Comparison of ENCODE assay signal across 8 cellular contexts in genomic region chr7:31782411-31782991, GRCh38.
DNase-seq lines count a peak whose midpoint lies in the region; ATAC-seq, FAIRE-seq and TF ChIP-seq lines count a peak whose summit lies in the region.

No MANE protein-coding gene starts in this region.

- peak; percentile 65 to 72 (median 66) for TF ChIP-seq CTCF in K562 (IDR thresholded peaks at IDR 0.05 in 2 of 3, conservative IDR thresholded peaks at IDR 0.05 in 1 of 3; ENCODE audit: insufficient read depth in 2 of 3, low read depth in 1 of 3, low read length in 3 of 3)
- peak; percentile 59 to 73 (median 69) for TF ChIP-seq CTCF in transverse colon (IDR thresholded peaks at IDR 0.05)

- no TSS peak for BruUV-seq in K562 (replicated peaks; lab: Mats Ljungman, UMichigan)

- POLR2A ChIA-PET in K562 (lab: Yijun Ruan, JAX), result interaction anchor here (0.9 kb wide), 1 partner anchor 10 kb away, joined by 3 read pairs; no protein-coding TSS in a partner anchor

- H3K27me3 ChIP-seq in K562 (ENCODE audit: control insufficient read depth in 2 of 2, insufficient read depth in 2 of 2, low read length in 2 of 2), result no peaks in the 10 kb centered on the region
- no peaks in the 10 kb centered on the region for H3K27me3 ChIP-seq in transverse colon

- intact Hi-C loops in K562 (cut with micrococcal nuclease) (no loop called here), transverse colon (cut with DNase I; ENCODE audit: low total_unique reads) (no loop called here)

- no peak overlapping the region for H3K4me2 ChIP-seq in K562 (ENCODE audit: insufficient read depth, low read length)

- TF ChIP-seq EP300 in K562 (IDR thresholded peaks at IDR 0.05; ENCODE audit: low read length) (no peak), transverse colon (IDR thresholded peaks at IDR 0.05; ENCODE audit: low read depth) (no peak)

- in situ Hi-C loops in K562 (cut with MboI), result no loop called here
- in situ Hi-C loops in transverse colon (cut with MboI; ENCODE audit: low pct_ligation_motif_present in 1 of 4, low pct_unique_long_range_greater_than_20kb in 1 of 4, low sequenced_read_pairs in 3 of 4), result no loop called here

- CTCF ChIA-PET in K562 (lab: Yijun Ruan, JAX; ENCODE audit: low intra/inter-chr PET ratio), result no interaction called here

- H3K27ac ChIP-seq in K562 (ENCODE audit: extremely low read depth, low read depth, low read length), result no peak overlapping the region
- no peak overlapping the region for H3K27ac ChIP-seq in transverse colon

- 2% methylated on average over 7 of the region's 7 CpGs for WGBS in K562 (ENCODE audit: insufficient coverage, low coverage, missing lambda C conversion rate)
- 39 to 45% methylated on average over 6 to 7 of the region's 7 CpGs for WGBS in transverse colon (ENCODE audit: low coverage in 1 of 2), 2 donors

- no peaks in the 10 kb centered on the region for H4K20me1 ChIP-seq in K562 (replicated peaks; ENCODE audit: control insufficient read depth, insufficient read depth, low read length)

- H3K79me2 ChIP-seq in K562 (ENCODE audit: control insufficient read depth, insufficient read depth, low read length), result no peaks in the 10 kb centered on the region

- H2AFZ ChIP-seq in K562 (ENCODE audit: low read depth, low read length), result no peak overlapping the region

- peak; percentile 80 for FAIRE-seq in K562 (lab: Jason Lieb, UNC)

- no peak overlapping the region for H3K9ac ChIP-seq in K562 (ENCODE audit: insufficient read depth in 1 of 2, low read depth in 2 of 2, low read length in 2 of 2)

- TF ChIP-seq POLR2A in K562 (conservative IDR thresholded peaks at IDR 0.05), result no peak
- TF ChIP-seq POLR2A in transverse colon (IDR thresholded peaks at IDR 0.05), result no peak

- no peak overlapping the region for H3K4me3 ChIP-seq in K562
- no peak overlapping the region for H3K4me3 ChIP-seq in transverse colon

- H3K9me1 ChIP-seq in K562 (ENCODE audit: control insufficient read depth, insufficient read depth, low read length), result no peaks in the 10 kb centered on the region

- no peaks in the 10 kb centered on the region for H3K4me1 ChIP-seq in K562 (replicated peaks in 1 of 2; ENCODE audit: control insufficient read depth in 2 of 2, insufficient read depth in 2 of 2, low read length in 2 of 2)
- no peaks in the 10 kb centered on the region for H3K4me1 ChIP-seq in transverse colon

- H3K36me3 ChIP-seq in K562 (ENCODE audit: control insufficient read depth, insufficient read depth, low read length), result no peaks in the 10 kb centered on the region
- no peaks in the 10 kb centered on the region for H3K36me3 ChIP-seq in transverse colon

- DNase-seq in DMS53 (lab: John Stamatoyannopoulos, UW), result peak; percentile 93
- DNase-seq in NCI-H510A (lab: John Stamatoyannopoulos, UW), result peak; percentile 26
- peak; percentile 52 to 61 (median 56) for DNase-seq in K562 (ENCODE audit: extremely low read depth in 1 of 4, low spot score in 3 of 4)
- DNase-seq in iris pigment epithelial cell (ENCODE audit: low read depth), result peak; percentile 56
- no peak for DNase-seq in transverse colon
- DNase-seq in activated naive CD4-positive, alpha-beta T cell (lab: John Stamatoyannopoulos, UW), result no peak

- no peaks in the 10 kb centered on the region for H3K9me3 ChIP-seq in K562 (replicated peaks; ENCODE audit: control insufficient read depth, insufficient read depth, low read depth, low read length)
- no peaks in the 10 kb centered on the region for H3K9me3 ChIP-seq in transverse colon

- peak; percentile 90 for ATAC-seq in GM19395 (IDR thresholded peaks at IDR 0.05; ENCODE audit: unreplicated experiment)
- peak; percentile 92 for ATAC-seq in HG03439 (IDR thresholded peaks at IDR 0.05; ENCODE audit: unreplicated experiment)
- peak; percentile 89 for ATAC-seq in K562

- TF ChIP-seq RAD21 in K562 (CRISPR knock-in tag; conservative IDR thresholded peaks at IDR 0.05 in 1 of 2, IDR thresholded peaks at IDR 0.05 in 1 of 2), result peak in 1 of 2 experiments; percentile 46; a peak in 2 of 4 replicates

TF ChIP-seq in K562, 482 proteins besides CTCF, POLR2A, EP300 and RAD21:
- TF ChIP-seq RFX5 (IDR thresholded peaks at IDR 0.05; ENCODE audit: low read depth, low read length) (no peak), TAL1 (IDR thresholded peaks at IDR 0.05) (no peak), RBM25 (IDR thresholded peaks at IDR 0.05; ENCODE audit: low read depth, low read length, severe bottlenecking) (no peak), ZBTB8A (IDR thresholded peaks at IDR 0.05; ENCODE audit: partially characterized antibody) (no peak), ZNF12 (CRISPR knock-in tag; IDR thresholded peaks at IDR 0.05) (no peak), ELK1 (CRISPR knock-in tag; IDR thresholded peaks at IDR 0.05) (no peak), ZNF174 (CRISPR knock-in tag; IDR thresholded peaks at IDR 0.05) (no peak), TAF9B (IDR thresholded peaks at IDR 0.05; ENCODE audit: partially characterized antibody) (no peak), C11orf30 (IDR thresholded peaks at IDR 0.05; ENCODE audit: low read depth) (no peak), MXI1 (IDR thresholded peaks at IDR 0.05; ENCODE audit: low read depth, low read length) (no peak), NBN (IDR thresholded peaks at IDR 0.05; ENCODE audit: low read depth) (no peak), ZNF57 (CRISPR knock-in tag; IDR thresholded peaks at IDR 0.05) (no peak), ZBTB2 (IDR thresholded peaks at IDR 0.05) (no peak), SMAD2 (IDR thresholded peaks at IDR 0.05; ENCODE audit: low read depth, low read length) (no peak)

Comparison
In these comparisons a context has a peak if more than half of its experiments do, and no peak if none do; other contexts are left out.
1. DNase-seq: peak in DMS53 (single experiment), NCI-H510A (single experiment), K562 (4 of 4) and iris pigment epithelial cell (single experiment); none in transverse colon (single experiment) and activated naive CD4-positive, alpha-beta T cell (0 of 4).
2. Peak in every context shown above with its lines, with median percentiles within 50 percentile points of each other: ATAC-seq.